ENCODE assay signal across 11 cellular contexts in the genomic region with DNA sequence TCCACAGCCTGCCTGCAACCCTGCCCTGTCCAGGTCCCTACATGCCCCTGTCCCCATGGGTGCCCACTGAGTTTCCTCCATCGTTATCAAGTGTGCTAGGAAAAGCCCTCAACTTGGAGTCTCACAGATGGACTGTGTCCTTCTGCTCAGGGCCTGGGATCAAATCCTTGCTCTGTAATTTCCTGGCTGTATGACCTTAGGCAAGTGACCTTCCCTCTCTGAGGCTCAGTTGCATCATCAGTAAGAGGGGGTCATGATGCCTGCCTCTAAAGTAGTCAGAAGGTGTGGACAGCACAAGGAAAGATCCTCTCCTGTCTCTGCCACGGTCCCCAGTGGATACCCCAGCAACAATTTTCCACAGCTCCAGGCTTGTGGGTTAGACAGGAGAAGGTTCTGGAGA. TPM values are rescaled to one million over a fixed set of nuclear protein-coding genes. Genes with fewer than 3 reads are reported as not detected.
"Had no signal": no experiment of that assay in that cellular context is flagged by ENCODE, and none has a peak within 500 bp of the region (broad histone marks: within the 10 kb centered on the region; RNA-seq: fewer than 3 reads in every experiment).

No MANE protein-coding gene starts in this region.

- H3K36me3 ChIP-seq: HAP-1 had no signal

- DNase-seq: GM23248, GOT3, H7, HFFc6 had no signal

- H3K9ac ChIP-seq: GM23248 had no signal

- H2AFZ ChIP-seq: GM23248 had no signal

- H3K4me3 ChIP-seq: GM23248, HAP-1 had no signal

- H3K27ac ChIP-seq: GM23248, HL-60 had no signal

- FAIRE-seq: HepG2 had no signal

- ATAC-seq: HCT116, HepG2 had no signal

- H3K9me3 ChIP-seq: HAP-1 had no signal

- H3K4me1 ChIP-seq: HAP-1 had no signal

RNA-seq across cellular contexts. Expression of gene RASAL1, which starts 22.2 kb away (rescaled TPM):
- total RNA-seq: GM23248, HepG2, HFFc6, HT1080 had no signal
- polyA plus RNA-seq: GM23248, HepG2, IgD-negative memory B cell had no signal

RNA-seq across cellular contexts. Expression of gene CFAP73, which starts 36.1 kb away (rescaled TPM):
- total RNA-seq: GM23248, H4, H7, HepG2, HT1080 had no signal
- polyA plus RNA-seq: GM23248, HepG2, IgD-negative memory B cell had no signal

RNA-seq across cellular contexts. Expression of gene DTX1, which starts 56.9 kb away (rescaled TPM):
- total RNA-seq: GM23248, HepG2, HFFc6 had no signal
- polyA plus RNA-seq: GM23248, HepG2 had no signal
